8 cellular contexts compared by ENCODE assay signal in genomic region chr17:3964203-3965122, GRCh38.
DNase-seq lines count a peak whose midpoint lies in the region; ATAC-seq and TF ChIP-seq lines count a peak whose summit lies in the region.

ATP2A3 (minus strand) TSS chr17:3964437; CDS start chr17:3964291, 146 bp downstream.

- no peaks in the 10 kb centered on the region for H3K9me3 Mint-ChIP-seq in activated T-cell treated with anti-CD3 and anti-CD28 coated beads, Interleukin-2, amount 50 U/mL, for 24 hours

- H3K4me1 Mint-ChIP-seq in activated T-cell treated with anti-CD3 and anti-CD28 coated beads, Interleukin-2, amount 50 U/mL, for 24 hours (ENCODE audit: low read depth) = peaks cover 52% of the 10 kb centered on the region

- no peaks in the 10 kb centered on the region for H3K27me3 ChIP-seq in DOHH2 (ENCODE audit: control insufficient read depth, low read length)
- no peaks in the 10 kb centered on the region for H3K27me3 ChIP-seq in rectal smooth muscle tissue (ENCODE audit: control insufficient read depth, insufficient read depth, low read length)

- peak within 1 kb of the TSS; percentile 99 for H3K27ac ChIP-seq in DOHH2 (ENCODE audit: low read depth, low read length)
- H3K27ac ChIP-seq in rectal smooth muscle tissue (ENCODE audit: low read depth, low read length) = peak within 1 kb of the TSS; percentile 6

- H3K4me1 ChIP-seq in DOHH2 (ENCODE audit: control insufficient read depth, low read length) (peaks cover 73% of the 10 kb centered on the region), rectal smooth muscle tissue (ENCODE audit: control insufficient read depth, insufficient read depth, low read length) (no peaks in the 10 kb centered on the region)

- H4K20me1 ChIP-seq in DOHH2 (ENCODE audit: control insufficient read depth, insufficient read depth, low read depth, low read length) = peaks cover 20% of the 10 kb centered on the region

- H3K4me3 ChIP-seq in DOHH2 (ENCODE audit: low read length) (peak within 1 kb of the TSS; percentile 98), foreskin fibroblast (ENCODE audit: low read depth in 1 of 2, low read length in 2 of 2) (peak within 1 kb of the TSS; percentile 43 to 46), rectal smooth muscle tissue (ENCODE audit: low read length) (peak within 1 kb of the TSS; percentile 70)

- H3K4me3 Mint-ChIP-seq in activated T-cell treated with anti-CD3 and anti-CD28 coated beads, Interleukin-2, amount 50 U/mL, for 24 hours = peak within 1 kb of the TSS; percentile 88

- H3K27ac Mint-ChIP-seq in activated T-cell treated with anti-CD3 and anti-CD28 coated beads, Interleukin-2, amount 50 U/mL, for 24 hours = peak within 1 kb of the TSS; percentile 93

- H3K36me3 ChIP-seq in DOHH2 (ENCODE audit: control insufficient read depth, low read length) (peaks cover 40% of the 10 kb centered on the region), rectal smooth muscle tissue (ENCODE audit: control insufficient read depth, insufficient read depth, low read length) (no peaks in the 10 kb centered on the region)

- H3F3A ChIP-seq in DOHH2 (ENCODE audit: control insufficient read depth, insufficient read depth) = peaks cover 24% of the 10 kb centered on the region

- H3K36me3 Mint-ChIP-seq in activated T-cell treated with anti-CD3 and anti-CD28 coated beads, Interleukin-2, amount 50 U/mL, for 24 hours (ENCODE audit: low read depth) = peaks cover 19% of the 10 kb centered on the region

- peak within 1 kb of the TSS; percentile 100 for H3K4me2 ChIP-seq in DOHH2 (ENCODE audit: low read length)

- H3K27me3 Mint-ChIP-seq in activated T-cell treated with anti-CD3 and anti-CD28 coated beads, Interleukin-2, amount 50 U/mL, for 24 hours = no peaks in the 10 kb centered on the region

- ATAC-seq in GM21619 (IDR thresholded peaks at IDR 0.05; ENCODE audit: unreplicated experiment) = peak; percentile 42

- H3K9ac ChIP-seq in rectal smooth muscle tissue (ENCODE audit: low read length) = peak within 1 kb of the TSS; percentile 51

- DNase-seq in NCI-H345 treated with DMSO at 0.1 percent for 48 hours (lab: John Stamatoyannopoulos, UW; ENCODE audit: unreplicated experiment) = peak; percentile 33
- peak; percentile 86 for DNase-seq in activated T-cell treated with anti-CD3 and anti-CD28 coated beads, Interleukin-2, amount 50 U/mL, for 24 hours
- DNase-seq in foreskin fibroblast = peak in 1 of 2 donors; percentile 37
- no peak for DNase-seq in OCI-M2 (lab: John Stamatoyannopoulos, UW; ENCODE audit: unreplicated experiment)
- no peak for DNase-seq in midbrain (lab: John Stamatoyannopoulos, UW)

- H3K9me2 ChIP-seq in DOHH2 (replicated peaks; ENCODE audit: control insufficient read depth, low read length) = no peaks in the 10 kb centered on the region

- H3K9me3 ChIP-seq in DOHH2 (ENCODE audit: control insufficient read depth, insufficient read depth, low read length) = no peaks in the 10 kb centered on the region

- peaks cover 47% of the 10 kb centered on the region for H3K79me2 ChIP-seq in DOHH2 (ENCODE audit: control insufficient read depth, low read length)

- TF ChIP-seq CTCF in DOHH2 (IDR thresholded peaks at IDR 0.05; ENCODE audit: low read depth, low read length, poor library complexity, severe bottlenecking) (no peak), foreskin fibroblast (IDR thresholded peaks at IDR 0.05; ENCODE audit: low read depth, low read length) (no peak)

Comparison
In these comparisons a context has a peak if more than half of its experiments do, and no peak if none do; other contexts are left out.
1. H3K4me3 ChIP-seq: peak in every context shown above with its lines; median percentile 98 in DOHH2; 70 in rectal smooth muscle tissue; 44 in foreskin fibroblast.
2. DNase-seq: peak in NCI-H345 treated with DMSO at 0.1 percent for 48 hours (single experiment) and activated T-cell treated with anti-CD3 and anti-CD28 coated beads, Interleukin-2, amount 50 U/mL, for 24 hours (single experiment); none in OCI-M2 (single experiment) and midbrain (single experiment).